In the genomic region with DNA sequence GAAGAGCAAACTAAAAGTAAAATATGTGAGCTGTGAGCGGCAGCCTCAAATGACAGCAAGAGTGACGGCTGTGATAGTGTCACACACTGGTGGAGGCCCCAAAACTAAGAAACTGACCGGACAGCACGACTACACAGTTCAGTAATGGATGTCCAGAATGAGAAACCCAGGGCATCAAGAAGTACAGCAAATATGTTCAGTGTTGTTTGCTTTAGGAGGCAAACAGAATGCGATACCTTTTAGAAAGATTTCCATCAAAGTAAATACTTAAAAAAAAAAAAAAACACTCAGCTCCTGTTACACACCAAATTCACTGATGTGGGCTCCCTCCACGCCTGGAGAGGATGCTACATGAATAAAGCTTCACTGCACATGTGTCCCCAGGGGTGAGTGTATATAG, we compare ENCODE assay signal across 26 cellular contexts. TPM values are rescaled to one million over a fixed set of nuclear protein-coding genes. Genes with fewer than 3 reads are reported as not detected.
DNase-seq lines count a peak whose midpoint lies in the region; ATAC-seq, FAIRE-seq and TF ChIP-seq lines count a peak whose summit lies in the region.
"Had no signal": no experiment of that assay in that cellular context is flagged by ENCODE, and none has a peak within 500 bp of the region (broad histone marks: within the 10 kb centered on the region; RNA-seq: fewer than 3 reads in every experiment).

No MANE protein-coding gene starts in this region.

- FAIRE-seq in GM12892 (lab: Jason Lieb, UNC), result no peak
- FAIRE-seq: GM12891, GM18507, H1 had no signal

- POLR2A ChIA-PET in CD8-positive, alpha-beta T cell (lab: Charles Lee), result no interaction called here

- H3K27me3 ChIP-seq in esophagus squamous epithelium, result peaks cover 0 to 56% (median 0%) of the 10 kb centered on the region in 4 donors
- no peaks in the 10 kb centered on the region for H3K27me3 ChIP-seq in vagina
- peaks cover 0 to 49% of the 10 kb centered on the region in 2 donors for H3K27me3 ChIP-seq in tibial artery
- peaks cover 4% of the 10 kb centered on the region for H3K27me3 ChIP-seq in CD8-positive, alpha-beta T cell (ENCODE audit: insufficient read depth, low read length)

- no peak for TF ChIP-seq CTCF in esophagus squamous epithelium (IDR thresholded peaks at IDR 0.05)
- TF ChIP-seq CTCF in vagina (IDR thresholded peaks at IDR 0.05), result no peak
- TF ChIP-seq CTCF in tibial artery (IDR thresholded peaks at IDR 0.05), result no peak
- no peak for TF ChIP-seq CTCF in CD8-positive, alpha-beta T cell (IDR thresholded peaks at IDR 0.05)

- intact Hi-C loops in esophagus squamous epithelium (cut with DNase I) (no loop called here), vagina (cut with DNase I) (no loop called here), tibial artery (cut with DNase I; ENCODE audit: low total_unique reads) (no loop called here)
- intact Hi-C loops in CD8-positive, alpha-beta T cell (cut with DNase I, micrococcal nuclease), result no loop called here

- H3K9me3 ChIP-seq in esophagus squamous epithelium (no peaks in the 10 kb centered on the region), vagina (no peaks in the 10 kb centered on the region), tibial artery (no peaks in the 10 kb centered on the region)
- no peaks in the 10 kb centered on the region for H3K9me3 ChIP-seq in CD8-positive, alpha-beta T cell (ENCODE audit: low read length)
- H3K9me3 ChIP-seq: SJSA1 had no signal

- H3K4me3 ChIP-seq in esophagus squamous epithelium (no peak overlapping the region), vagina (no peak overlapping the region), tibial artery (no peak overlapping the region)
- H3K4me3 ChIP-seq in CD8-positive, alpha-beta T cell (ENCODE audit: low read depth, low read length), result no peak overlapping the region
- H3K4me3 ChIP-seq: SJSA1 had no signal

- WGBS in esophagus squamous epithelium, 2 donors, result 85 to 90% methylated on average over 6 of the region's 6 CpGs

- DNase-seq in NCI-H2029 (lab: John Stamatoyannopoulos, UW), result peak; percentile 30
- DNase-seq in NCI-H2029 treated with DMSO at 0.1 percent for 48 hours (lab: John Stamatoyannopoulos, UW), result no peak
- peak; percentile 65 for DNase-seq in DMS53 treated with DMSO at 0.1 percent for 48 hours (lab: John Stamatoyannopoulos, UW; ENCODE audit: unreplicated experiment)
- DNase-seq in esophagus squamous epithelium (lab: John Stamatoyannopoulos, UW), result no peak
- DNase-seq in vagina (ENCODE audit: extremely low spot score in 2 of 2), result no peak
- DNase-seq in tibial artery, result no peak
- DNase-seq in GM12892 (ENCODE audit: insufficient read length), result no peak
- no peak for DNase-seq in CD8-positive, alpha-beta T cell
- DNase-seq: 8988T, AML-193, DND-41, KBM-7, NCI-H1092, NCI-H1436 treated with DMSO at 0.1 percent for 48 hours, NCI-H2081 treated with DMSO at 0.1 percent for 48 hours, NCI-H226, NCI-H748 treated with DMSO at 0.1 percent for 48 hours, T-helper 1 cell had no signal

- no peaks in the 10 kb centered on the region for H3K9me3 Mint-ChIP-seq in CD8-positive, alpha-beta T cell

- CTCF ChIA-PET in CD8-positive, alpha-beta T cell (lab: Charles Lee), result no interaction called here

- peaks cover 6% of the 10 kb centered on the region for H3K4me1 Mint-ChIP-seq in CD8-positive, alpha-beta T cell (ENCODE audit: low read depth)

- peaks cover 3 to 64% (median 5%) of the 10 kb centered on the region in 3 donors for H3K4me1 ChIP-seq in esophagus squamous epithelium
- peaks cover 27% of the 10 kb centered on the region for H3K4me1 ChIP-seq in vagina
- H3K4me1 ChIP-seq in tibial artery, result peaks cover 0 to 13% (median 11%) of the 10 kb centered on the region in 4 donors
- peaks cover 3% of the 10 kb centered on the region for H3K4me1 ChIP-seq in CD8-positive, alpha-beta T cell (ENCODE audit: insufficient read depth, low read length)

- H3K36me3 ChIP-seq in esophagus squamous epithelium (peaks cover 0 to 9% (median 7%) of the 10 kb centered on the region in 3 donors), vagina (no peaks in the 10 kb centered on the region), tibial artery (no peaks in the 10 kb centered on the region)
- H3K36me3 ChIP-seq in CD8-positive, alpha-beta T cell (ENCODE audit: insufficient read depth, low read length), result no peaks in the 10 kb centered on the region
- H3K36me3 ChIP-seq: SJSA1 had no signal

- peaks cover 21% of the 10 kb centered on the region for H3K27me3 Mint-ChIP-seq in CD8-positive, alpha-beta T cell (ENCODE audit: low read depth)

- no peak for ATAC-seq in CD8-positive, alpha-beta T cell
- ATAC-seq: HCT116 had no signal

- peak overlapping the region in 3 of 4 donors; percentile 96 to 97 (median 96) for H3K27ac ChIP-seq in esophagus squamous epithelium
- peak overlapping the region; percentile 87 for H3K27ac ChIP-seq in vagina
- H3K27ac ChIP-seq in tibial artery, result no peak overlapping the region
- no peak overlapping the region for H3K27ac ChIP-seq in CD8-positive, alpha-beta T cell (ENCODE audit: low read depth, low read length)
- H3K27ac ChIP-seq: HL-60, SJSA1 had no signal

- no peak for TF ChIP-seq POLR2A in esophagus squamous epithelium (IDR thresholded peaks at IDR 0.05)
- TF ChIP-seq POLR2A in vagina (IDR thresholded peaks at IDR 0.05), result no peak
- TF ChIP-seq POLR2A in GM12892 (IDR thresholded peaks at IDR 0.05; ENCODE audit: low read depth, low read length), result no peak

- H3K36me3 Mint-ChIP-seq in CD8-positive, alpha-beta T cell, result no peaks in the 10 kb centered on the region

- no peak overlapping the region for H3K4me3 Mint-ChIP-seq in CD8-positive, alpha-beta T cell

- H3K27ac Mint-ChIP-seq in CD8-positive, alpha-beta T cell, result no peak overlapping the region

RNA-seq across cellular contexts. Expression of gene PKP1, which starts 1.1 kb away (rescaled TPM):
- total RNA-seq in esophagus squamous epithelium, result 100 to 1,000 TPM; 263 to 706 (median 410) TPM
- 409 TPM for total RNA-seq in vagina
- not detected for polyA plus RNA-seq in GM12892 (2012; ENCODE audit: missing spikeins)
- not detected for total RNA-seq in CD8-positive, alpha-beta T cell
- total RNA-seq: G401, HT1080, SJSA1 had no signal

Comparison
In these comparisons a context has a peak if more than half of its experiments do, and no peak if none do; other contexts are left out.
1. DNase-seq: peak in NCI-H2029 (single experiment) and DMS53 treated with DMSO at 0.1 percent for 48 hours (single experiment); none in NCI-H2029 treated with DMSO at 0.1 percent for 48 hours (single experiment), esophagus squamous epithelium (single experiment), vagina (0 of 2), tibial artery (0 of 2), GM12892 (single experiment) and CD8-positive, alpha-beta T cell (0 of 7).
2. H3K27ac ChIP-seq: peak in esophagus squamous epithelium (3 of 4) and vagina (single experiment); none in tibial artery (0 of 2) and CD8-positive, alpha-beta T cell (single experiment).
3. RNA of gene PKP1, which starts 1.1 kb away (total RNA-seq): 263 to 706 TPM in esophagus squamous epithelium and 409 TPM in vagina (single experiment); not detected in CD8-positive, alpha-beta T cell; every median in the first group is over 100 times any median in the second.